1 cellular context compared by ENCODE assay signal in the genomic region with DNA sequence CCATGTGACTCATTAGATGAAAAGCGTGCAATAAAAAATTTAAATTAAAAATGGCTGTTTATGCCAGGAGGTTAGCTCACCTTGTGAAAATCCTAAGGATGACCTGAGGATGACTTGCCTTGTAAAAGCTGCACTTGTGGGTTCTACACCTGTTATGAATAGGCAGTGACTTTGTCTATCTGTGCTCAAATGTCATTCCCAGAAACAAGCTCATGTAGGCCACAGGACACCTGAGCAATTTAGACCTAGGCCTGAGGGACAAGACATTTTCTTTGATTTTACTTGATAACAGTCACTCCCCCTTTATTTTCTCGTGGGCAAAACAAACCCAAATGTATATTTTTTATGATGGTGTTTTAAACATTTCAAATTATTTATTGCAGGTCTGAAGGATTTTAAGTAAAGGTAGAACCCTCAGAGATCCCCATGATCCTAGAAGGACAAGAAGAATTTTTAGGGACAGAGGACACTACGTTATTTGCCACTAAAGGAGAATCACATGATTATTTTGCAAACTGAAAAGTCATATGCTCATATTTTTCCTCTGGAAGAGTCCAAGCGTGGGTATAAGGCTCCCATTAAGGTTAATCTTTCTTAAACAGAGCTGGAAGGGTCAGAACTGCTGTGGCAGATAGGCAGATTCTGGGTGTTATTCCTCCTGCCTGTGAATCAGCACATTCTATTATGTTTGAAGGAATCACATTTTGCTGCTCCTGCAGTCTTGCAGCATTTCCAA.
TF ChIP-seq lines count a peak whose summit lies in the region.

No MANE protein-coding gene starts in this region.

TF ChIP-seq in K562, 482 proteins besides CTCF, POLR2A, EP300 and RAD21 (continues in another document):
- TF ChIP-seq TCF7 (IDR thresholded peaks at IDR 0.05; ENCODE audit: borderline replicate concordance) (no peak), ZNF184 (CRISPR knock-in tag; IDR thresholded peaks at IDR 0.05) (no peak), SUPT5H (IDR thresholded peaks at IDR 0.05) (no peak), DEAF1 (CRISPR knock-in tag; IDR thresholded peaks at IDR 0.05) (0 out of 2 replicates have a peak, but pooled peaks have one; percentile 4), MAFK (IDR thresholded peaks at IDR 0.05; ENCODE audit: low read length) (peak; percentile 87), ILF3 (IDR thresholded peaks at IDR 0.05; ENCODE audit: borderline replicate concordance) (peak; percentile 37; the same call in 1 of the 2 replicates), ZNF146 (CRISPR knock-in tag; IDR thresholded peaks at IDR 0.05; ENCODE audit: unreplicated experiment) (no peak), KLF16 (IDR thresholded peaks at IDR 0.05) (peak; percentile 89), SMAD1 (IDR thresholded peaks at IDR 0.05; ENCODE audit: low read depth, low read length, partially characterized antibody) (peak; percentile 86), LARP7 (IDR thresholded peaks at IDR 0.05) (no peak), POLR2AphosphoS5 (IDR thresholded peaks at IDR 0.05; ENCODE audit: control insufficient read depth, insufficient read depth, low read depth, low read length) (peak; percentile 95), MIER1 (IDR thresholded peaks at IDR 0.05; ENCODE audit: low read depth) (no peak), NFRKB (IDR thresholded peaks at IDR 0.05; ENCODE audit: low read depth) (0 out of 2 replicates have a peak, but pooled peaks have one; percentile 23), MTF1 (CRISPR knock-in tag; IDR thresholded peaks at IDR 0.05; ENCODE audit: borderline replicate concordance) (no peak), TSHZ1 (CRISPR knock-in tag; IDR thresholded peaks at IDR 0.05) (no peak), PRPF4 (IDR thresholded peaks at IDR 0.05; ENCODE audit: insufficient read depth, low read depth, low read length, poor library complexity, severe bottlenecking) (no peak), HMG20B (CRISPR knock-in tag; IDR thresholded peaks at IDR 0.05) (no peak), MCM7 (IDR thresholded peaks at IDR 0.05) (no peak), ZC3H8 (IDR thresholded peaks at IDR 0.05) (no peak), KDM1A (IDR thresholded peaks at IDR 0.05) (peak; percentile 79 to 90), HMBOX1 (IDR thresholded peaks at IDR 0.05) (no peak), TBP (optimal IDR thresholded peaks at IDR 0.05; ENCODE audit: low read depth, low read length) (peak; percentile 21), POLR2AphosphoS2 (IDR thresholded peaks at IDR 0.05; ENCODE audit: low read length) (no peak), ZNF57 (CRISPR knock-in tag; IDR thresholded peaks at IDR 0.05) (no peak), HDAC2 (IDR thresholded peaks at IDR 0.05) (0 out of 2 replicates have a peak, but pooled peaks have one; percentile 47), DNMT1 (IDR thresholded peaks at IDR 0.05) (no peak), SAP30 (IDR thresholded peaks at IDR 0.05; ENCODE audit: borderline replicate concordance, insufficient read depth, low read depth, low read length, poor library complexity, severe bottlenecking) (no peak), POU5F1 (IDR thresholded peaks at IDR 0.05; ENCODE audit: borderline replicate concordance, low read depth, low read length, partially characterized antibody) (no peak), POLR3G (IDR thresholded peaks at IDR 0.05; ENCODE audit: extremely low read depth, insufficient read length, insufficient replicate concordance) (no peak), BCL6 (CRISPR knock-in tag; IDR thresholded peaks at IDR 0.05) (no peak), FOXP4 (CRISPR knock-in tag; IDR thresholded peaks at IDR 0.05; ENCODE audit: borderline replicate concordance) (no peak), ZBTB5 (IDR thresholded peaks at IDR 0.05) (no peak), KLF6 (CRISPR knock-in tag; IDR thresholded peaks at IDR 0.05; ENCODE audit: borderline replicate concordance) (no peak), MTA2 (IDR thresholded peaks at IDR 0.05; ENCODE audit: low read depth) (peak; percentile 95), BRF1 (IDR thresholded peaks at IDR 0.05; ENCODE audit: borderline replicate concordance, extremely low read depth, insufficient read length) (no peak), FIP1L1 (IDR thresholded peaks at IDR 0.05; ENCODE audit: low read depth, low read length, poor library complexity, severe bottlenecking) (no peak), MAFG (tag; conservative IDR thresholded peaks at IDR 0.05) (peak; percentile 95), ELF4 (CRISPR knock-in tag; IDR thresholded peaks at IDR 0.05) (no peak), BCOR (IDR thresholded peaks at IDR 0.05) (0 out of 2 replicates have a peak, but pooled peaks have one; percentile 20), CHD2 (IDR thresholded peaks at IDR 0.05; ENCODE audit: low read depth, low read length) (no peak), HDAC8 (tag; IDR thresholded peaks at IDR 0.05) (no peak)
- TF ChIP-seq, protein P1, sequence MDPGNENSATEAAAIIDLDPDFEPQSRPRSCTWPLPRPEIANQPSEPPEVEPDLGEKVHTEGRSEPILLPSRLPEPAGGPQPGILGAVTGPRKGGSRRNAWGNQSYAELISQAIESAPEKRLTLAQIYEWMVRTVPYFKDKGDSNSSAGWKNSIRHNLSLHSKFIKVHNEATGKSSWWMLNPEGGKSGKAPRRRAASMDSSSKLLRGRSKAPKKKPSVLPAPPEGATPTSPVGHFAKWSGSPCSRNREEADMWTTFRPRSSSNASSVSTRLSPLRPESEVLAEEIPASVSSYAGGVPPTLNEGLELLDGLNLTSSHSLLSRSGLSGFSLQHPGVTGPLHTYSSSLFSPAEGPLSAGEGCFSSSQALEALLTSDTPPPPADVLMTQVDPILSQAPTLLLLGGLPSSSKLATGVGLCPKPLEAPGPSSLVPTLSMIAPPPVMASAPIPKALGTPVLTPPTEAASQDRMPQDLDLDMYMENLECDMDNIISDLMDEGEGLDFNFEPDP (CRISPR knock-in tag; IDR thresholded peaks at IDR 0.05), result no peak
- TF ChIP-seq, protein P2, sequence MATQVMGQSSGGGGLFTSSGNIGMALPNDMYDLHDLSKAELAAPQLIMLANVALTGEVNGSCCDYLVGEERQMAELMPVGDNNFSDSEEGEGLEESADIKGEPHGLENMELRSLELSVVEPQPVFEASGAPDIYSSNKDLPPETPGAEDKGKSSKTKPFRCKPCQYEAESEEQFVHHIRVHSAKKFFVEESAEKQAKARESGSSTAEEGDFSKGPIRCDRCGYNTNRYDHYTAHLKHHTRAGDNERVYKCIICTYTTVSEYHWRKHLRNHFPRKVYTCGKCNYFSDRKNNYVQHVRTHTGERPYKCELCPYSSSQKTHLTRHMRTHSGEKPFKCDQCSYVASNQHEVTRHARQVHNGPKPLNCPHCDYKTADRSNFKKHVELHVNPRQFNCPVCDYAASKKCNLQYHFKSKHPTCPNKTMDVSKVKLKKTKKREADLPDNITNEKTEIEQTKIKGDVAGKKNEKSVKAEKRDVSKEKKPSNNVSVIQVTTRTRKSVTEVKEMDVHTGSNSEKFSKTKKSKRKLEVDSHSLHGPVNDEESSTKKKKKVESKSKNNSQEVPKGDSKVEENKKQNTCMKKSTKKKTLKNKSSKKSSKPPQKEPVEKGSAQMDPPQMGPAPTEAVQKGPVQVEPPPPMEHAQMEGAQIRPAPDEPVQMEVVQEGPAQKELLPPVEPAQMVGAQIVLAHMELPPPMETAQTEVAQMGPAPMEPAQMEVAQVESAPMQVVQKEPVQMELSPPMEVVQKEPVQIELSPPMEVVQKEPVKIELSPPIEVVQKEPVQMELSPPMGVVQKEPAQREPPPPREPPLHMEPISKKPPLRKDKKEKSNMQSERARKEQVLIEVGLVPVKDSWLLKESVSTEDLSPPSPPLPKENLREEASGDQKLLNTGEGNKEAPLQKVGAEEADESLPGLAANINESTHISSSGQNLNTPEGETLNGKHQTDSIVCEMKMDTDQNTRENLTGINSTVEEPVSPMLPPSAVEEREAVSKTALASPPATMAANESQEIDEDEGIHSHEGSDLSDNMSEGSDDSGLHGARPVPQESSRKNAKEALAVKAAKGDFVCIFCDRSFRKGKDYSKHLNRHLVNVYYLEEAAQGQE (CRISPR knock-in tag; IDR thresholded peaks at IDR 0.05; ENCODE audit: low read depth), result no peak
